ENCODE assay signal across 1 cellular context in the genomic region with DNA sequence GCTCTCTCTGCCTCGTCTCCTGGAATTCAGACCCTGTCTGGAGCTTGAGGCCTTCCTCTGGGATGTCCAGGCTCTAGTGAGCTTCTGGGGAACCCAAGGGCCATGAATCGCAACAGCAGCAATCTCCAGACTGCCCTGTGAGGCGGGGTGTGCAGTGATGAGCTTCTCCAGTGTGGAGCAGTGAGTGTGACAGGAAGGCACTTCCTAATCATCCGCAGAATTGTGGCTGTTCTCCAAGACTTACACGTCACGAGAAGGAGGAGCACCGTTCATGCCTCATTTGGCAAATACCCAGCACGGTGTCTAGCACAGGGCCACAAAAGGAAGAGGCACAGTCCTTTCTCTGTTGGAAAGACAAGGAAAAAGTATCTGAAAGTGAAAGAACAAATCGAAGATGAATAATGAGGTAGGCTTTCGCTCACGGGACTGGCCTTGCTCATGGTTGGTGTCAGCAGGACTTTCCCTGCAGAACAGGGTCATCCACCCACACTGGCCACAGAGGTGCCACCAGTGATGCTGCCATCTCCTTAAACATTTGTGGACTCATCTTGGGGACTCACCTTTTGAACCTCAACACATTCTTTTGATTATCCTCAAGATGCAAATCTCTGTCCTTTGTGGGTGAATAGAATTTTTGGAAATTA.
TF ChIP-seq lines count a peak whose summit lies in the region.

No MANE protein-coding gene starts in this region.

TF ChIP-seq in GM12878, 131 proteins besides CTCF, POLR2A, EP300 and RAD21 (continued from another document):
- TF ChIP-seq, protein P1, sequence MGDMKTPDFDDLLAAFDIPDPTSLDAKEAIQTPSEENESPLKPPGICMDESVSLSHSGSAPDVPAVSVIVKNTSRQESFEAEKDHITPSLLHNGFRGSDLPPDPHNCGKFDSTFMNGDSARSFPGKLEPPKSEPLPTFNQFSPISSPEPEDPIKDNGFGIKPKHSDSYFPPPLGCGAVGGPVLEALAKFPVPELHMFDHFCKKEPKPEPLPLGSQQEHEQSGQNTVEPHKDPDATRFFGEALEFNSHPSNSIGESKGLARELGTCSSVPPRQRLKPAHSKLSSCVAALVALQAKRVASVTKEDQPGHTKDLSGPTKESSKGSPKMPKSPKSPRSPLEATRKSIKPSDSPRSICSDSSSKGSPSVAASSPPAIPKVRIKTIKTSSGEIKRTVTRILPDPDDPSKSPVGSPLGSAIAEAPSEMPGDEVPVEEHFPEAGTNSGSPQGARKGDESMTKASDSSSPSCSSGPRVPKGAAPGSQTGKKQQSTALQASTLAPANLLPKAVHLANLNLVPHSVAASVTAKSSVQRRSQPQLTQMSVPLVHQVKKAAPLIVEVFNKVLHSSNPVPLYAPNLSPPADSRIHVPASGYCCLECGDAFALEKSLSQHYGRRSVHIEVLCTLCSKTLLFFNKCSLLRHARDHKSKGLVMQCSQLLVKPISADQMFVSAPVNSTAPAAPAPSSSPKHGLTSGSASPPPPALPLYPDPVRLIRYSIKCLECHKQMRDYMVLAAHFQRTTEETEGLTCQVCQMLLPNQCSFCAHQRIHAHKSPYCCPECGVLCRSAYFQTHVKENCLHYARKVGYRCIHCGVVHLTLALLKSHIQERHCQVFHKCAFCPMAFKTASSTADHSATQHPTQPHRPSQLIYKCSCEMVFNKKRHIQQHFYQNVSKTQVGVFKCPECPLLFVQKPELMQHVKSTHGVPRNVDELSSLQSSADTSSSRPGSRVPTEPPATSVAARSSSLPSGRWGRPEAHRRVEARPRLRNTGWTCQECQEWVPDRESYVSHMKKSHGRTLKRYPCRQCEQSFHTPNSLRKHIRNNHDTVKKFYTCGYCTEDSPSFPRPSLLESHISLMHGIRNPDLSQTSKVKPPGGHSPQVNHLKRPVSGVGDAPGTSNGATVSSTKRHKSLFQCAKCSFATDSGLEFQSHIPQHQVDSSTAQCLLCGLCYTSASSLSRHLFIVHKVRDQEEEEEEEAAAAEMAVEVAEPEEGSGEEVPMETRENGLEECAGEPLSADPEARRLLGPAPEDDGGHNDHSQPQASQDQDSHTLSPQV (IDR thresholded peaks at IDR 0.05) = no peak
- TF ChIP-seq IRF4 (IDR thresholded peaks at IDR 0.05; ENCODE audit: low read depth, low read length) = 0 out of 2 replicates have a peak, but pooled peaks have one; percentile 41
- TF ChIP-seq PAX8 (IDR thresholded peaks at IDR 0.05) = no peak
- TF ChIP-seq, protein P2, sequence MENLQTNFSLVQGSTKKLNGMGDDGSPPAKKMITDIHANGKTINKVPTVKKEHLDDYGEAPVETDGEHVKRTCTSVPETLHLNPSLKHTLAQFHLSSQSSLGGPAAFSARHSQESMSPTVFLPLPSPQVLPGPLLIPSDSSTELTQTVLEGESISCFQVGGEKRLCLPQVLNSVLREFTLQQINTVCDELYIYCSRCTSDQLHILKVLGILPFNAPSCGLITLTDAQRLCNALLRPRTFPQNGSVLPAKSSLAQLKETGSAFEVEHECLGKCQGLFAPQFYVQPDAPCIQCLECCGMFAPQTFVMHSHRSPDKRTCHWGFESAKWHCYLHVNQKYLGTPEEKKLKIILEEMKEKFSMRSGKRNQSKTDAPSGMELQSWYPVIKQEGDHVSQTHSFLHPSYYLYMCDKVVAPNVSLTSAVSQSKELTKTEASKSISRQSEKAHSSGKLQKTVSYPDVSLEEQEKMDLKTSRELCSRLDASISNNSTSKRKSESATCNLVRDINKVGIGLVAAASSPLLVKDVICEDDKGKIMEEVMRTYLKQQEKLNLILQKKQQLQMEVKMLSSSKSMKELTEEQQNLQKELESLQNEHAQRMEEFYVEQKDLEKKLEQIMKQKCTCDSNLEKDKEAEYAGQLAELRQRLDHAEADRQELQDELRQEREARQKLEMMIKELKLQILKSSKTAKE (IDR thresholded peaks at IDR 0.05; ENCODE audit: low read depth, poor library complexity, severe bottlenecking) = no peak
- peak; percentile 38 to 63; a peak in 3 of 4 replicates for TF ChIP-seq IKZF2 (IDR thresholded peaks at IDR 0.05)
- no peak for TF ChIP-seq POU2F2 (IDR thresholded peaks at IDR 0.05; ENCODE audit: borderline replicate concordance, low read depth, low read length)
- TF ChIP-seq SIX5 (IDR thresholded peaks at IDR 0.05; ENCODE audit: low read depth, low read length, severe bottlenecking) = no peak
- no peak for TF ChIP-seq SREBF2 (IDR thresholded peaks at IDR 0.05; ENCODE audit: low read length)
- no peak for TF ChIP-seq HDAC2 (IDR thresholded peaks at IDR 0.05)
- peak; percentile 28; the same call in 1 of the 2 replicates for TF ChIP-seq MTA2 (IDR thresholded peaks at IDR 0.05; ENCODE audit: low read depth)
- TF ChIP-seq NR2F1 (conservative IDR thresholded peaks at IDR 0.05) = peak; percentile 63; the same call in 1 of the 2 replicates
- TF ChIP-seq RELB (IDR thresholded peaks at IDR 0.05; ENCODE audit: low read depth) = peak; percentile 33; the same call in 1 of the 2 replicates
- peak; percentile 46 for TF ChIP-seq IKZF1 (conservative IDR thresholded peaks at IDR 0.05)
- peak; percentile 88 to 92 for TF ChIP-seq BHLHE40 (IDR thresholded peaks at IDR 0.05; ENCODE audit: borderline replicate concordance in 1 of 2, low read depth in 2 of 2, low read length in 1 of 2)
